Comparison of ENCODE assay signal across 22 cellular contexts in the genomic region with DNA sequence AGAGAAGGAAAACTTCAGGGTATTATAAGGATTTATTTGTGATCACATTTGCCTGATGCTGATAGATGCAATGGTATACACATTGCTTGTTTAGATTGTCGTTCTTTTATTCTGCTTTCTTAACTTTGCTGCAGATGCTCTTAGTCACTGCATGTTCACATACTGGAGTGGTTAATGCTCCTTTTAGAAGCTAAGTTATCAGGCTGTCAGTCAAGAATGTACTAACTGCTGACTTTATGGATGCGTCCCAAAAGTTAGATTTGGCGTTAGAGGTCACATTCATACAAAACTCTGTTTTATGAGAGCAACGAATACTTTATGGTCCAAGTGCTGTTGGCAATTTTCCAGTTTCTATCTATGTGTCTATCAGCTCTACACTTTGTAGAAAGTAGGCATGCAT.
DNase-seq lines count a peak whose midpoint lies in the region; ATAC-seq and TF ChIP-seq lines count a peak whose summit lies in the region.
"Had no signal": no experiment of that assay in that cellular context is flagged by ENCODE, and none has a peak within 500 bp of the region (broad histone marks: within the 10 kb centered on the region; RNA-seq: fewer than 3 reads in every experiment).

No MANE protein-coding gene starts in this region.

- DNase-seq in CD4-positive, alpha-beta T cell, result no peak
- DNase-seq in choroid plexus epithelial cell (ENCODE audit: low read depth) (peak; percentile 66), iris pigment epithelial cell (ENCODE audit: low read depth) (peak; percentile 83), NCI-H524 treated with DMSO at 0.1 percent for 48 hours (lab: John Stamatoyannopoulos, UW) (no peak), ascending aorta (ENCODE audit: low spot score in 2 of 2) (no peak)
- no peak for DNase-seq in activated naive CD4-positive, alpha-beta T cell treated with anti-CD3 and anti-CD28 coated beads for 36 hours
- DNase-seq: ACHN; activated CD8-positive, alpha-beta T cell treated with anti-CD3 and anti-CD28 coated beads, Interleukin-2, amount 10 ng/mL, durations not matched to agents 7 days and 5 days; activated T-cell treated with anti-CD3 and anti-CD28 coated beads, Interleukin-2, amount 50 U/mL, for 4 hours; caudate nucleus; CD4-positive, alpha-beta memory T cell; KG1; left lung; NCI-H1048; NCI-H2029 treated with DMSO at 0.1 percent for 48 hours; NCI-H510A; nucleus accumbens had no signal

- no peak overlapping the region for H3K27ac ChIP-seq in CD4-positive, alpha-beta T cell (ENCODE audit: low read depth, low read length)
- no peak overlapping the region for H3K27ac ChIP-seq in ascending aorta
- H3K27ac ChIP-seq: HL-60, left lung had no signal

- H3K4me1 ChIP-seq in ascending aorta, result peaks cover 4 to 40% of the 10 kb centered on the region in 2 donors

- H3K9me3 Mint-ChIP-seq in CD4-positive, alpha-beta T cell, result no peaks in the 10 kb centered on the region
- no peaks in the 10 kb centered on the region for H3K9me3 Mint-ChIP-seq in IgD-negative memory B cell
- no peaks in the 10 kb centered on the region for H3K9me3 Mint-ChIP-seq in activated naive CD4-positive, alpha-beta T cell treated with anti-CD3 and anti-CD28 coated beads for 36 hours
- H3K9me3 Mint-ChIP-seq: activated naive CD4-positive, alpha-beta T cell treated with anti-CD3 and anti-CD28 coated beads, Interleukin-2, amount 50 U/mL, for 24 hours; activated T-cell treated with anti-CD3 and anti-CD28 coated beads, Interleukin-2, amount 50 U/mL, for 4 hours; CD4-positive, alpha-beta memory T cell; T-helper 1 cell treated with Interleukin-12 subunit alpha and Interleukin-12 subunit beta and Interleukin-4 antibody, amounts not matched to agents 30 μg/mL and 1 μg/mL, for 36 hours had no signal

- no peak for ATAC-seq in CD4-positive, alpha-beta T cell (ENCODE audit: poor library complexity)
- no peak for ATAC-seq in GM18873 (IDR thresholded peaks at IDR 0.05; ENCODE audit: low FRiP score, unreplicated experiment)
- ATAC-seq: activated CD8-positive, alpha-beta T cell treated with anti-CD3 and anti-CD28 coated beads, Interleukin-2, amount 10 ng/mL, durations not matched to agents 7 days and 5 days; activated T-cell treated with anti-CD3 and anti-CD28 coated beads, Interleukin-2, amount 50 U/mL, for 4 hours; left lung had no signal

- intact Hi-C loops in CD4-positive, alpha-beta T cell (cut with DNase I, micrococcal nuclease), result no loop called here
- intact Hi-C loops in ascending aorta (cut with DNase I), result no loop called here
- intact Hi-C loops in activated naive CD4-positive, alpha-beta T cell treated with anti-CD3 and anti-CD28 coated beads for 36 hours (cut with micrococcal nuclease), result loop anchor here (10.0 kb wide), 1 partner anchor 871 kb away; no protein-coding TSS in a partner anchor

- H3K4me3 Mint-ChIP-seq in CD4-positive, alpha-beta T cell, result no peak overlapping the region
- H3K4me3 Mint-ChIP-seq in IgD-negative memory B cell, result no peak overlapping the region
- H3K4me3 Mint-ChIP-seq in activated naive CD4-positive, alpha-beta T cell treated with anti-CD3 and anti-CD28 coated beads for 36 hours, result no peak overlapping the region
- H3K4me3 Mint-ChIP-seq: activated CD8-positive, alpha-beta T cell treated with anti-CD3 and anti-CD28 coated beads, Interleukin-2, amount 10 ng/mL, durations not matched to agents 7 days and 5 days; activated naive CD4-positive, alpha-beta T cell treated with anti-CD3 and anti-CD28 coated beads, Interleukin-2, amount 50 U/mL, for 24 hours; activated T-cell treated with anti-CD3 and anti-CD28 coated beads, Interleukin-2, amount 50 U/mL, for 4 hours; T-helper 1 cell treated with Interleukin-12 subunit alpha and Interleukin-12 subunit beta and Interleukin-4 antibody, amounts not matched to agents 30 μg/mL and 1 μg/mL, for 36 hours had no signal

- POLR2A ChIA-PET in CD4-positive, alpha-beta T cell (lab: Charles Lee), result interaction anchor here (0.7 to 2.0 kb wide), 2 partner anchors 53 to 58 kb away, joined by 5 to 7 read pairs; no protein-coding TSS in a partner anchor

- no peaks in the 10 kb centered on the region for H3K9me3 ChIP-seq in CD4-positive, alpha-beta T cell (ENCODE audit: control insufficient read depth, low read length)
- H3K9me3 ChIP-seq in ascending aorta, result no peaks in the 10 kb centered on the region
- H3K9me3 ChIP-seq: left lung had no signal

- CTCF ChIA-PET in CD4-positive, alpha-beta T cell (lab: Charles Lee), result no interaction called here
- CTCF ChIA-PET in activated naive CD4-positive, alpha-beta T cell treated with anti-CD3 and anti-CD28 coated beads for 36 hours (lab: Charles Lee), result interaction anchor here (0.6 to 1.2 kb wide), 2 partner anchors 54 to 795 kb away, joined by 4 to 6 read pairs; no protein-coding TSS in a partner anchor

- no peaks in the 10 kb centered on the region for H3K27me3 Mint-ChIP-seq in CD4-positive, alpha-beta T cell
- no peaks in the 10 kb centered on the region for H3K27me3 Mint-ChIP-seq in IgD-negative memory B cell
- H3K27me3 Mint-ChIP-seq in activated naive CD4-positive, alpha-beta T cell treated with anti-CD3 and anti-CD28 coated beads for 36 hours (ENCODE audit: low read depth), result no peaks in the 10 kb centered on the region
- H3K27me3 Mint-ChIP-seq: activated naive CD4-positive, alpha-beta T cell treated with anti-CD3 and anti-CD28 coated beads, Interleukin-2, amount 50 U/mL, for 24 hours; CD4-positive, alpha-beta memory T cell had no signal

- H3K4me3 ChIP-seq in choroid plexus epithelial cell (ENCODE audit: low read depth, low read length), result no peak overlapping the region
- no peak overlapping the region for H3K4me3 ChIP-seq in ascending aorta
- H3K4me3 ChIP-seq: left lung had no signal

- no peaks in the 10 kb centered on the region for H3K36me3 Mint-ChIP-seq in CD4-positive, alpha-beta T cell (ENCODE audit: low read depth)
- peaks cover 4% of the 10 kb centered on the region for H3K36me3 Mint-ChIP-seq in IgD-negative memory B cell
- H3K36me3 Mint-ChIP-seq in activated naive CD4-positive, alpha-beta T cell treated with anti-CD3 and anti-CD28 coated beads for 36 hours (ENCODE audit: low read depth), result peaks cover 1% of the 10 kb centered on the region

- TF ChIP-seq CTCF in CD4-positive, alpha-beta T cell (IDR thresholded peaks at IDR 0.05), result no peak
- no peak for TF ChIP-seq CTCF in choroid plexus epithelial cell (conservative IDR thresholded peaks at IDR 0.05; ENCODE audit: low read depth, low read length)
- TF ChIP-seq CTCF in ascending aorta (IDR thresholded peaks at IDR 0.05), result no peak

- peaks cover 66% of the 10 kb centered on the region for H3K4me1 Mint-ChIP-seq in CD4-positive, alpha-beta T cell (ENCODE audit: low read depth)
- H3K4me1 Mint-ChIP-seq in IgD-negative memory B cell, result peaks cover 13 to 35% (median 27%) of the 10 kb centered on the region in 3 donors
- H3K4me1 Mint-ChIP-seq in activated naive CD4-positive, alpha-beta T cell treated with anti-CD3 and anti-CD28 coated beads for 36 hours (ENCODE audit: low read depth), result peaks cover 52% of the 10 kb centered on the region

- H3K36me3 ChIP-seq in ascending aorta, result no peaks in the 10 kb centered on the region
- H3K36me3 ChIP-seq: left lung had no signal

- H3K27me3 ChIP-seq in CD4-positive, alpha-beta T cell (ENCODE audit: control insufficient read depth, insufficient read depth, low read length), result no peaks in the 10 kb centered on the region
- H3K27me3 ChIP-seq in ascending aorta, result no peaks in the 10 kb centered on the region
- H3K27me3 ChIP-seq: left lung had no signal

- peak overlapping the region; percentile 57 for H3K27ac Mint-ChIP-seq in CD4-positive, alpha-beta T cell
- H3K27ac Mint-ChIP-seq in IgD-negative memory B cell, result peak overlapping the region in 2 of 3 donors; percentile 4 to 32
- no peak overlapping the region for H3K27ac Mint-ChIP-seq in activated naive CD4-positive, alpha-beta T cell treated with anti-CD3 and anti-CD28 coated beads for 36 hours
- H3K27ac Mint-ChIP-seq: activated CD8-positive, alpha-beta T cell treated with anti-CD3 and anti-CD28 coated beads, Interleukin-2, amount 10 ng/mL, durations not matched to agents 7 days and 5 days; activated naive CD4-positive, alpha-beta T cell treated with anti-CD3 and anti-CD28 coated beads, Interleukin-2, amount 50 U/mL, for 24 hours; T-helper 1 cell treated with Interleukin-12 subunit alpha and Interleukin-12 subunit beta and Interleukin-4 antibody, amounts not matched to agents 30 μg/mL and 1 μg/mL, for 36 hours had no signal

Comparison
In these comparisons a context has a peak if more than half of its experiments do, and no peak if none do; other contexts are left out.
1. DNase-seq: peak in choroid plexus epithelial cell (single experiment) and iris pigment epithelial cell (single experiment); none in CD4-positive, alpha-beta T cell (0 of 10), NCI-H524 treated with DMSO at 0.1 percent for 48 hours (single experiment), ascending aorta (0 of 2) and activated naive CD4-positive, alpha-beta T cell treated with anti-CD3 and anti-CD28 coated beads for 36 hours (single experiment).